In genomic region chrX:47564438-47565085, GRCh38 we compare ENCODE assay signal across 14 cellular contexts. TPM values are rescaled to one million over a fixed set of nuclear protein-coding genes. Genes with fewer than 3 reads are reported as not detected.
DNase-seq lines count a peak whose midpoint lies in the region; ATAC-seq and TF ChIP-seq lines count a peak whose summit lies in the region.
"Had no signal": no experiment of that assay in that cellular context is flagged by ENCODE, and none has a peak within 500 bp of the region (broad histone marks: within the 10 kb centered on the region; RNA-seq: fewer than 3 reads in every experiment).

No MANE protein-coding gene starts in this region.

- H3K4me1 Mint-ChIP-seq in CD14-positive monocyte (peaks cover 37% of the 10 kb centered on the region), natural killer cell (peaks cover 10 to 36% of the 10 kb centered on the region in 2 donors)
- H3K4me1 Mint-ChIP-seq in activated T-helper 17 cell treated with anti-CD3 and anti-CD28 coated beads, Interleukin-2, amount 50 U/mL, for 72 hours: peaks cover 15% of the 10 kb centered on the region

- peak; percentile 46 for ATAC-seq in activated T-helper 17 cell treated with anti-CD3 and anti-CD28 coated beads, Interleukin-2, amount 50 U/mL, for 72 hours (replicated peaks)
- ATAC-seq in natural killer cell (no peak), left ventricle myocardium superior (no peak), left lobe of liver (no peak)
- ATAC-seq: foreskin keratinocyte, Panc1 had no signal

- DNase-seq in CD14-positive monocyte (ENCODE audit: low spot score): no peak
- DNase-seq in GM13976 (ENCODE audit: low spot score): peak; percentile 9
- DNase-seq in natural killer cell: no peak
- DNase-seq in inferior parietal cortex (ENCODE audit: extremely low spot score): no peak
- DNase-seq in AG20443 (ENCODE audit: low spot score): no peak
- no peak for DNase-seq in left ventricle myocardium superior
- DNase-seq in left lobe of liver (ENCODE audit: low spot score): no peak
- DNase-seq: activated effector memory CD4-positive, alpha-beta T cell treated with anti-CD3 and anti-CD28 coated beads, Interleukin-2, amount 50 U/mL, for 16 hours; foreskin keratinocyte; mesendoderm; NCI-H187 treated with DMSO at 0.1 percent for 48 hours; NCI-H526 had no signal

- in situ Hi-C loops in GM13976 (cut with MboI; ENCODE audit: low sequenced_read_pairs, unreplicated experiment): no loop called here

- intact Hi-C loops in CD14-positive monocyte (cut with micrococcal nuclease) (loop anchor here (5.0 kb wide), 4 partner anchors 73 to 458 kb away; partner anchors contain the start of gene ELK1 (in 1 of the 2)), natural killer cell (cut with micrococcal nuclease) (loop anchor here (5.0 to 10.0 kb wide), 2 partner anchors 270 to 463 kb away; partner anchors contain the start of gene ZNF81), left ventricle myocardium superior (cut with micrococcal nuclease) (no loop called here)

- H3K4me3 Mint-ChIP-seq in CD14-positive monocyte (no peak overlapping the region), natural killer cell (peak overlapping the region; percentile 30)
- H3K4me3 Mint-ChIP-seq in activated T-helper 17 cell treated with anti-CD3 and anti-CD28 coated beads, Interleukin-2, amount 50 U/mL, for 72 hours: peak overlapping the region; percentile 96

- H3K27me3 Mint-ChIP-seq in CD14-positive monocyte (ENCODE audit: low read depth in 3 of 3) (peaks cover 0 to 5% (median 2%) of the 10 kb centered on the region in 3 donors), natural killer cell (ENCODE audit: low read depth in 2 of 2) (no peaks in the 10 kb centered on the region)
- H3K27me3 Mint-ChIP-seq in activated T-helper 17 cell treated with anti-CD3 and anti-CD28 coated beads, Interleukin-2, amount 50 U/mL, for 72 hours: no peaks in the 10 kb centered on the region

- peak overlapping the region; percentile 37 to 94 (median 85) for H3K27ac Mint-ChIP-seq in CD14-positive monocyte
- peak overlapping the region; percentile 93 for H3K27ac Mint-ChIP-seq in activated T-helper 17 cell treated with anti-CD3 and anti-CD28 coated beads, Interleukin-2, amount 50 U/mL, for 72 hours
- H3K27ac Mint-ChIP-seq in natural killer cell: peak overlapping the region in 1 of 2 donors; percentile 13

- H3K36me3 Mint-ChIP-seq in CD14-positive monocyte: peaks cover 50 to 51% of the 10 kb centered on the region in 2 donors
- peaks cover 83% of the 10 kb centered on the region for H3K36me3 Mint-ChIP-seq in activated T-helper 17 cell treated with anti-CD3 and anti-CD28 coated beads, Interleukin-2, amount 50 U/mL, for 72 hours (ENCODE audit: low read depth)
- no peaks in the 10 kb centered on the region for H3K36me3 Mint-ChIP-seq in natural killer cell

- H3K9me3 Mint-ChIP-seq in CD14-positive monocyte: peaks cover 0 to 10% (median 0%) of the 10 kb centered on the region in 7 donors
- H3K9me3 Mint-ChIP-seq in activated T-helper 17 cell treated with anti-CD3 and anti-CD28 coated beads, Interleukin-2, amount 50 U/mL, for 72 hours: no peaks in the 10 kb centered on the region
- H3K9me3 Mint-ChIP-seq in natural killer cell: no peaks in the 10 kb centered on the region

- TF ChIP-seq CTCF in CD14-positive monocyte (IDR thresholded peaks at IDR 0.05): no peak
- TF ChIP-seq CTCF in GM13976 (IDR thresholded peaks at IDR 0.05; ENCODE audit: borderline replicate concordance, control extremely low read depth, extremely low read depth, insufficient read depth, missing control alignments): no peak
- no peak for TF ChIP-seq CTCF in natural killer cell (IDR thresholded peaks at IDR 0.05)

RNA-seq across cellular contexts. Expression of gene ARAF, which starts 3.6 kb away (rescaled TPM):
- 10 to 100 TPM; 49.7 to 68.6 TPM for polyA plus RNA-seq in CD14-positive monocyte
- total RNA-seq in activated T-helper 17 cell treated with anti-CD3 and anti-CD28 coated beads, Interleukin-2, amount 50 U/mL, for 72 hours: 10 to 100 TPM; 74.8 to 75.5 TPM
- total RNA-seq in natural killer cell: 100 to 1,000 TPM; 162 to 173 (median 169) TPM
- 78.3 TPM for total RNA-seq in left ventricle myocardium superior
- total RNA-seq in left lobe of liver: 66.9 TPM

RNA-seq across cellular contexts. Expression of gene TIMP1, which starts 17.7 kb away (rescaled TPM):
- 100 to 1,000 TPM; 591 to 682 TPM for polyA plus RNA-seq in CD14-positive monocyte
- 100 to 1,000 TPM in 1 of 2 donors, 10 to 100 TPM in 1; 56.1 to 302 TPM for total RNA-seq in activated T-helper 17 cell treated with anti-CD3 and anti-CD28 coated beads, Interleukin-2, amount 50 U/mL, for 72 hours
- total RNA-seq in natural killer cell (10 to 100 TPM; 50.9 to 71.3 (median 68.6) TPM), left ventricle myocardium superior (114 TPM), left lobe of liver (102 TPM)

RNA-seq across cellular contexts. Expression of gene SYN1, which starts 55.1 kb away (rescaled TPM):
- under 1 TPM; 0.11 to 0.29 TPM for polyA plus RNA-seq in CD14-positive monocyte
- 1 to 10 TPM; 1.0 to 4.3 TPM for total RNA-seq in activated T-helper 17 cell treated with anti-CD3 and anti-CD28 coated beads, Interleukin-2, amount 50 U/mL, for 72 hours
- total RNA-seq in natural killer cell (under 1 TPM in 1 of 3 donors, not detected in 2; 0.40 TPM), left ventricle myocardium superior (9.4 TPM), left lobe of liver (0.15 TPM)

Comparison
In these comparisons a context has a peak if more than half of its experiments do, and no peak if none do; other contexts are left out.
1. H3K4me3 Mint-ChIP-seq: peak in activated T-helper 17 cell treated with anti-CD3 and anti-CD28 coated beads, Interleukin-2, amount 50 U/mL, for 72 hours (single experiment) and natural killer cell (single experiment); none in CD14-positive monocyte (0 of 2).